19 cellular contexts compared by ENCODE assay signal in genomic region chr13:73261739-73262216, GRCh38.
A peak's percentile ranks its signal among the peaks of the same experiment; 100 is the strongest.
DNase-seq lines count a peak whose midpoint lies in the region; ATAC-seq, FAIRE-seq and TF ChIP-seq lines count a peak whose summit lies in the region.
"Had no signal": no experiment of that assay in that cellular context is flagged by ENCODE, and none has a peak within 500 bp of the region (broad histone marks: within the 10 kb centered on the region; RNA-seq: fewer than 3 reads in every experiment).

No MANE protein-coding gene starts in this region.

- no peaks in the 10 kb centered on the region for H3K36me3 ChIP-seq in pancreas
- H3K36me3 ChIP-seq in vagina, result no peaks in the 10 kb centered on the region
- H3K36me3 ChIP-seq: thyroid gland had no signal

- ATAC-seq in esophagus mucosa (peak; percentile 98), pancreas (peak; percentile 54 to 87 (median 76)), HG03460 (IDR thresholded peaks at IDR 0.05; ENCODE audit: unreplicated experiment) (no peak)

- H3K4me1 ChIP-seq in pancreas (no peaks in the 10 kb centered on the region), vagina (peaks cover 11% of the 10 kb centered on the region)

- no peak overlapping the region for H3K4me3 ChIP-seq in pancreas
- H3K4me3 ChIP-seq in vagina, result no peak overlapping the region
- H3K4me3 ChIP-seq: thyroid gland had no signal

- FAIRE-seq in pancreas (lab: Jason Lieb, UNC), result no peak

- peak; percentile 24 for DNase-seq in ELF-1 (ENCODE audit: low read depth, low spot score)
- DNase-seq in OCI-M1 (lab: John Stamatoyannopoulos, UW), result peak; percentile 82
- DNase-seq in pancreas, result peak in 1 of 6 donors; percentile 4
- no peak for DNase-seq in NCI-H526 treated with DMSO at 0.1 percent for 48 hours (lab: John Stamatoyannopoulos, UW)
- no peak for DNase-seq in vagina (ENCODE audit: extremely low spot score in 2 of 2)
- DNase-seq: activated CD4-positive, alpha-beta T cell treated with anti-CD3 and anti-CD28 coated beads, Interleukin-2, amount 50 U/mL, for 1 hour; DMS79 treated with DMSO at 0.1 percent for 48 hours; midbrain; NCI-H1105; NCI-H2107; NCI-H69; posterior cingulate gyrus; SIG-M5; stimulated activated CD4-positive, alpha-beta T cell treated with anti-CD3 and anti-CD28 coated beads, Interleukin-2, amount 100 ng/mL, for 24 hours; stimulated activated naive CD4-positive, alpha-beta T cell treated with Interleukin-2 at 50 U/mL for 16 hours; T-helper 1 cell; thyroid gland had no signal

- intact Hi-C loops in pancreas (cut with DNase I), result no loop called here
- intact Hi-C loops in vagina (cut with DNase I), result no loop called here

- no peak overlapping the region for H3K27ac ChIP-seq in pancreas
- H3K27ac ChIP-seq in vagina, result no peak overlapping the region
- H3K27ac ChIP-seq: thyroid gland had no signal

- no peaks in the 10 kb centered on the region for H3K9me3 ChIP-seq in pancreas
- no peaks in the 10 kb centered on the region for H3K9me3 ChIP-seq in vagina
- H3K9me3 ChIP-seq: thyroid gland had no signal

- H3K27me3 ChIP-seq in pancreas (no peaks in the 10 kb centered on the region), vagina (no peaks in the 10 kb centered on the region)
- H3K27me3 ChIP-seq: thyroid gland had no signal

- TF ChIP-seq CTCF in pancreas (IDR thresholded peaks at IDR 0.05), result no peak
- TF ChIP-seq CTCF in vagina (IDR thresholded peaks at IDR 0.05), result no peak

- TF ChIP-seq POLR2A in vagina (IDR thresholded peaks at IDR 0.05), result no peak

- 17 to 23% methylated on average over 4 of the region's 4 CpGs for WGBS in pancreas, 2 donors

Comparison
In these comparisons a context has a peak if more than half of its experiments do, and no peak if none do; other contexts are left out.
1. DNase-seq: peak in ELF-1 (single experiment) and OCI-M1 (single experiment); none in NCI-H526 treated with DMSO at 0.1 percent for 48 hours (single experiment) and vagina (0 of 2).